24 cellular contexts compared by ENCODE assay signal in genomic region chr1:164760585-164760968, GRCh38.
DNase-seq lines count a peak whose midpoint lies in the region; FAIRE-seq and TF ChIP-seq lines count a peak whose summit lies in the region.
"Had no signal": no experiment of that assay in that cellular context is flagged by ENCODE, and none has a peak within 500 bp of the region (broad histone marks: within the 10 kb centered on the region; RNA-seq: fewer than 3 reads in every experiment).

No MANE protein-coding gene starts in this region.

- H3K4me3 ChIP-seq in adipocyte (ENCODE audit: low read length), result peak overlapping the region; percentile 42
- no peak overlapping the region for H3K4me3 ChIP-seq in transverse colon
- H3K4me3 ChIP-seq: coronary artery, HAP-1, hepatocyte, tibial artery had no signal

- peaks cover 3% of the 10 kb centered on the region for H3K9me3 ChIP-seq in adipocyte (ENCODE audit: control insufficient read depth, low read length)
- H3K9me3 ChIP-seq in transverse colon, result no peaks in the 10 kb centered on the region
- H3K9me3 ChIP-seq: HAP-1, tibial artery had no signal

- H3K36me3 Mint-ChIP-seq in glutamatergic neuron (ENCODE audit: unreplicated experiment), result no peaks in the 10 kb centered on the region
- peaks cover 2% of the 10 kb centered on the region for H3K36me3 Mint-ChIP-seq in chondrocyte (ENCODE audit: low read depth)
- no peaks in the 10 kb centered on the region for H3K36me3 Mint-ChIP-seq in endothelial cell (ENCODE audit: low read depth, unreplicated experiment)
- H3K36me3 Mint-ChIP-seq: naive thymus-derived CD8-positive, alpha-beta T cell had no signal

- intact Hi-C loops in transverse colon (cut with DNase I; ENCODE audit: low total_unique reads), result no loop called here

- no peak for TF ChIP-seq CTCF in glutamatergic neuron (IDR thresholded peaks at IDR 0.05; ENCODE audit: partially characterized antibody, unreplicated experiment)
- no peak for TF ChIP-seq CTCF in transverse colon (IDR thresholded peaks at IDR 0.05)
- no peak for TF ChIP-seq CTCF in chondrocyte (IDR thresholded peaks at IDR 0.05)
- no peak for TF ChIP-seq CTCF in endothelial cell (IDR thresholded peaks at IDR 0.05; ENCODE audit: unreplicated experiment)

- TF ChIP-seq EP300 in transverse colon (IDR thresholded peaks at IDR 0.05; ENCODE audit: low read depth), result no peak

- H3K9ac ChIP-seq in adipocyte (ENCODE audit: low read length), result peak overlapping the region; percentile 33

- H3K4me3 Mint-ChIP-seq in glutamatergic neuron (ENCODE audit: unreplicated experiment) (no peak overlapping the region), chondrocyte (ENCODE audit: unreplicated experiment) (no peak overlapping the region), endothelial cell (ENCODE audit: unreplicated experiment) (no peak overlapping the region)
- H3K4me3 Mint-ChIP-seq: activated T-cell treated with anti-CD3 and anti-CD28 coated beads, Interleukin-2, amount 50 U/mL, for 4 hours; B cell; naive thymus-derived CD8-positive, alpha-beta T cell had no signal

- peak; percentile 52 for DNase-seq in NCI-H1694 treated with DMSO at 0.1 percent for 48 hours (lab: John Stamatoyannopoulos, UW)
- no peak for DNase-seq in NCI-H1694 (lab: John Stamatoyannopoulos, UW)
- no peak for DNase-seq in adipocyte (ENCODE audit: low read depth)
- no peak for DNase-seq in glutamatergic neuron
- DNase-seq in transverse colon, result no peak
- DNase-seq in chondrocyte (ENCODE audit: low spot score), result no peak
- no peak for DNase-seq in endothelial cell (ENCODE audit: low spot score)
- DNase-seq in H54 (ENCODE audit: insufficient read length, low spot score), result no peak
- DNase-seq: activated CD4-positive, alpha-beta T cell treated with anti-CD3 and anti-CD28 coated beads for 48 hours; activated naive CD4-positive, alpha-beta T cell; activated T-cell treated with anti-CD3 and anti-CD28 coated beads, Interleukin-2, amount 50 U/mL, for 4 hours; naive thymus-derived CD8-positive, alpha-beta T cell; NCI-H187 treated with DMSO at 0.1 percent for 48 hours; retina; RPMI8226; stimulated activated CD4-positive, alpha-beta T cell treated with anti-CD3 and anti-CD28 coated beads, Interleukin-12 subunit alpha, Interleukin-12 subunit beta, amount 100 ng/mL, for 4 hours; stimulated activated naive CD8-positive, alpha-beta T cell treated with anti-CD3 and anti-CD28 coated beads, Interleukin-15, Interleukin-2, amounts not matched to agents 100 U/mL and 50 U/mL, for 24 hours; tibial artery had no signal

- in situ Hi-C loops in transverse colon (cut with MboI; ENCODE audit: low pct_ligation_motif_present in 1 of 4, low pct_unique_long_range_greater_than_20kb in 1 of 4, low sequenced_read_pairs in 3 of 4), result no loop called here

- no peaks in the 10 kb centered on the region for H3K27me3 ChIP-seq in adipocyte (replicated peaks; ENCODE audit: control insufficient read depth, insufficient read depth, low read length)
- no peaks in the 10 kb centered on the region for H3K27me3 ChIP-seq in transverse colon
- H3K27me3 ChIP-seq: hepatocyte, tibial artery had no signal

- peak overlapping the region in 3 of 4 donors; percentile 19 to 45 (median 27) for H3K27ac ChIP-seq in transverse colon
- H3K27ac ChIP-seq: 22Rv1, hepatocyte, VCaP had no signal

- WGBS in transverse colon (ENCODE audit: low coverage in 1 of 2), 2 donors, result 57 to 60% methylated on average over 4 to 5 of the region's 5 CpGs

- H3K4me1 ChIP-seq in adipocyte (ENCODE audit: control insufficient read depth, insufficient read depth, low read length) (peaks cover 27% of the 10 kb centered on the region), transverse colon (peaks cover 10 to 22% (median 15%) of the 10 kb centered on the region in 4 donors)
- H3K4me1 ChIP-seq: HAP-1 had no signal

- no peak for FAIRE-seq in H54 (lab: Jason Lieb, UNC)

- H3K4me1 Mint-ChIP-seq in glutamatergic neuron (ENCODE audit: low read depth, unreplicated experiment) (peaks cover 14% of the 10 kb centered on the region), chondrocyte (ENCODE audit: low read depth) (peaks cover 22% of the 10 kb centered on the region), endothelial cell (ENCODE audit: unreplicated experiment) (no peaks in the 10 kb centered on the region)
- H3K4me1 Mint-ChIP-seq: B cell; naive thymus-derived CD8-positive, alpha-beta T cell had no signal

- H3K27me3 Mint-ChIP-seq in glutamatergic neuron (ENCODE audit: unreplicated experiment) (peaks cover 4% of the 10 kb centered on the region), chondrocyte (ENCODE audit: low read depth) (no peaks in the 10 kb centered on the region), endothelial cell (ENCODE audit: unreplicated experiment) (no peaks in the 10 kb centered on the region)
- H3K27me3 Mint-ChIP-seq: B cell had no signal

- no peaks in the 10 kb centered on the region for H3K36me3 ChIP-seq in adipocyte (ENCODE audit: control insufficient read depth, insufficient read depth, low read length, severe bottlenecking)
- H3K36me3 ChIP-seq in transverse colon, result no peaks in the 10 kb centered on the region
- H3K36me3 ChIP-seq: HAP-1, tibial artery had no signal

- H3K27ac Mint-ChIP-seq in glutamatergic neuron (ENCODE audit: unreplicated experiment), result peak overlapping the region; percentile 36
- H3K27ac Mint-ChIP-seq in chondrocyte (ENCODE audit: unreplicated experiment), result no peak overlapping the region
- H3K27ac Mint-ChIP-seq in endothelial cell (ENCODE audit: unreplicated experiment), result no peak overlapping the region
- H3K27ac Mint-ChIP-seq: B cell; naive thymus-derived CD8-positive, alpha-beta T cell had no signal

- H3K9me3 Mint-ChIP-seq in glutamatergic neuron (ENCODE audit: unreplicated experiment) (no peaks in the 10 kb centered on the region), chondrocyte (ENCODE audit: low read depth) (peaks cover 5% of the 10 kb centered on the region), endothelial cell (ENCODE audit: unreplicated experiment) (no peaks in the 10 kb centered on the region)

- no peak for TF ChIP-seq POLR2A in transverse colon (IDR thresholded peaks at IDR 0.05)
- TF ChIP-seq POLR2A in H54 (IDR thresholded peaks at IDR 0.05; ENCODE audit: low read depth, low read length), result no peak
